In the genomic region with DNA sequence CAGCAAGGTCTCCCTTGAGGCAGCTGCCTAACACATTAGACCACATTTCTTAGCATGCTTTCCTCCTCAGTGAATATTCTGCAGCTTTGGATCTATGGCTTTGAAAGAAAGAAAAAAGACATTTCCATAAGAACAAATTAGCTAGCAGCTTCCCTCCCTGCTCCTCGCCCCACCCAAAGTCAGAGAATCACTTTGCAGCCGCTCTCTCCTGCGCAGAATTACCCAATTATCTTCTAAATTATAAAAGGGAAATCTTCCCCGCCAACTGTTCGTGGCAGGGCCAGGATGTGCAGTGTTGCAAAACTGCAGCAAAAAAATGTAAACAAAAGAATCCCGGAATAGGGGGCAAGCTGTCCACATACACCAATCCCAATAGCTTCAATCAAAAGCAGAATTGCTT, we compare ENCODE assay signal across 21 cellular contexts.
"Had no signal": no experiment of that assay in that cellular context is flagged by ENCODE, and none has a peak within 500 bp of the region (broad histone marks: within the 10 kb centered on the region; RNA-seq: fewer than 3 reads in every experiment).

No MANE protein-coding gene starts in this region.

- H3K27me3 ChIP-seq: esophagus squamous epithelium, hepatocyte, thyroid gland, upper lobe of right lung had no signal

- H3K4me1 ChIP-seq: esophagus squamous epithelium, left ventricle myocardium inferior, stomach, thyroid gland, upper lobe of right lung had no signal

- H3K36me3 ChIP-seq: esophagus squamous epithelium, left ventricle myocardium inferior, stomach, thyroid gland, upper lobe of right lung had no signal

- ATAC-seq: activated CD8-positive, alpha-beta T cell treated with anti-CD3 and anti-CD28 coated beads, Interleukin-2, amount 10 ng/mL, durations not matched to agents 7 days and 5 days; activated naive CD4-positive, alpha-beta T cell treated with anti-CD3 and anti-CD28 coated beads, Interleukin-2, amount 50 U/mL, for 72 hours; activated T-cell treated with anti-CD3 and anti-CD28 coated beads, Interleukin-2, amount 50 U/mL, for 72 hours; natural killer cell; stimulated activated naive B cell treated with anti-CD40 and anti-IgM and Interleukin-4, amounts not matched to agents 10 μg/mL and 1 μg/mL and 100 μg/mL, for 72 hours; upper lobe of right lung had no signal

- H3K27ac ChIP-seq: esophagus squamous epithelium, hepatocyte, left ventricle myocardium inferior, stomach, thyroid gland, upper lobe of right lung had no signal

- DNase-seq: activated B cell treated with CpG ODN at 0.5 μM for 24 hours; activated CD8-positive, alpha-beta T cell treated with anti-CD3 and anti-CD28 coated beads, Interleukin-2, amount 10 ng/mL, durations not matched to agents 7 days and 5 days; activated naive CD4-positive, alpha-beta T cell; activated T-cell treated with anti-CD3 and anti-CD28 coated beads for 4 hours; activated T-cell treated with anti-CD3 and anti-CD28 coated beads, Interleukin-2, amount 50 U/mL, for 72 hours; esophagus squamous epithelium; islet precursor cell; left ventricle myocardium inferior; mesendoderm; natural killer cell; stimulated activated CD4-positive, alpha-beta T cell treated with anti-CD3 and anti-CD28 coated beads, Interleukin-2, amount 100 ng/mL, for 24 hours; stimulated activated naive B cell treated with anti-CD40 and anti-IgM and Interleukin-4, amounts not matched to agents 10 μg/mL and 1 μg/mL and 100 μg/mL, for 72 hours; stomach; thyroid gland; upper lobe of right lung had no signal

- FAIRE-seq: bronchial epithelial cell, frontal cortex had no signal

- H3K4me3 ChIP-seq: esophagus squamous epithelium, hepatocyte, left ventricle myocardium inferior, lung, smooth muscle cell, stomach, thyroid gland, upper lobe of right lung had no signal

- H3K9me3 ChIP-seq: esophagus squamous epithelium, thyroid gland, upper lobe of right lung had no signal
